8 cellular contexts compared by ENCODE assay signal in genomic region chrX:150692296-150692695, GRCh38. TPM values are rescaled to one million over a fixed set of nuclear protein-coding genes. Genes with fewer than 3 reads are reported as not detected.
DNase-seq lines count a peak whose midpoint lies in the region; ATAC-seq, FAIRE-seq and TF ChIP-seq lines count a peak whose summit lies in the region.

No MANE protein-coding gene starts in this region.

- no peaks in the 10 kb centered on the region for H3K36me3 ChIP-seq in GM06990 (ENCODE audit: control insufficient read depth, insufficient read depth, low read length)
- no peaks in the 10 kb centered on the region for H3K36me3 ChIP-seq in osteoblast (ENCODE audit: insufficient read depth, low read length)

- H3K4me3 ChIP-seq in GM06990 (replicated peaks; ENCODE audit: low read depth, low read length), result peak overlapping the region; percentile 68
- peak overlapping the region; percentile 70 for H3K4me3 ChIP-seq in osteoblast (ENCODE audit: insufficient read depth, low read length)

- no peaks in the 10 kb centered on the region for H3K27me3 Mint-ChIP-seq in effector memory CD8-positive, alpha-beta T cell

- peak overlapping the region; percentile 76 to 83 for H3K4me3 Mint-ChIP-seq in effector memory CD8-positive, alpha-beta T cell

- H3K9me3 ChIP-seq in osteoblast (ENCODE audit: low read depth, low read length), result peaks cover 14% of the 10 kb centered on the region

- no peak for ATAC-seq in effector memory CD8-positive, alpha-beta T cell (replicated peaks)
- ATAC-seq in GM21786 (IDR thresholded peaks at IDR 0.05; ENCODE audit: unreplicated experiment), result no peak

- H3K79me2 ChIP-seq in osteoblast (ENCODE audit: insufficient read depth, low read length), result peaks cover 26% of the 10 kb centered on the region

- peak overlapping the region; percentile 78 to 88 for H3K27ac Mint-ChIP-seq in effector memory CD8-positive, alpha-beta T cell

- TF ChIP-seq CTCF in GM06990 (IDR thresholded peaks at IDR 0.05; ENCODE audit: insufficient read depth, low read length, poor library complexity, severe bottlenecking) (no peak), osteoblast (IDR thresholded peaks at IDR 0.05; ENCODE audit: extremely low read depth, low read depth, low read length) (no peak), D721Med (IDR thresholded peaks at IDR 0.05; ENCODE audit: insufficient read depth, missing control alignments) (no peak)

- DNase-seq in GM06990 (ENCODE audit: extremely low read depth, insufficient read length) (no peak), RKO (ENCODE audit: low spot score) (peak; percentile 15), osteoblast (ENCODE audit: insufficient read length, low spot score, missing footprints) (no peak), DMS79 treated with DMSO at 0.1 percent for 48 hours (lab: John Stamatoyannopoulos, UW) (no peak), D721Med (ENCODE audit: insufficient read length, low spot score) (no peak), UCSD-AML1 (lab: John Stamatoyannopoulos, UW; ENCODE audit: unreplicated experiment) (no peak)
- no peak for DNase-seq in effector memory CD8-positive, alpha-beta T cell

- H3K4me1 Mint-ChIP-seq in effector memory CD8-positive, alpha-beta T cell (ENCODE audit: low read depth in 2 of 2), result peaks cover 38% of the 10 kb centered on the region in 2 donors

- peaks cover 13% of the 10 kb centered on the region for H3K36me3 Mint-ChIP-seq in effector memory CD8-positive, alpha-beta T cell (ENCODE audit: insufficient read depth)

- H3K27me3 ChIP-seq in GM06990 (replicated peaks; ENCODE audit: control insufficient read depth, insufficient read depth, low read length) (no peaks in the 10 kb centered on the region), osteoblast (ENCODE audit: insufficient read depth, low read length) (no peaks in the 10 kb centered on the region)

- H3K4me2 ChIP-seq in osteoblast (ENCODE audit: insufficient read depth, low read length), result peak overlapping the region; percentile 71

- H3K4me1 ChIP-seq in osteoblast (ENCODE audit: insufficient read depth, low read length), result peaks cover 21% of the 10 kb centered on the region

- H2AFZ ChIP-seq in osteoblast (ENCODE audit: low read length), result peak overlapping the region; percentile 69

- peak overlapping the region; percentile 69 for H3K27ac ChIP-seq in osteoblast (ENCODE audit: low read depth, low read length)

- H4K20me1 ChIP-seq in osteoblast (ENCODE audit: insufficient read depth, low read length), result no peaks in the 10 kb centered on the region

- no peak for FAIRE-seq in D721Med (lab: Jason Lieb, UNC)

- no peaks in the 10 kb centered on the region for H3K9me3 Mint-ChIP-seq in effector memory CD8-positive, alpha-beta T cell

RNA-seq across cellular contexts. Expression of gene MTMR1, which starts 0.9 kb away (rescaled TPM):
- total RNA-seq in osteoblast, result 16.5 and 17.0 TPM in 2 replicates
